Comparison of ENCODE assay signal across 26 cellular contexts in genomic region chr3:30346927-30347320, GRCh38.
DNase-seq lines count a peak whose midpoint lies in the region; ATAC-seq and TF ChIP-seq lines count a peak whose summit lies in the region.
"Had no signal": no experiment of that assay in that cellular context is flagged by ENCODE, and none has a peak within 500 bp of the region (broad histone marks: within the 10 kb centered on the region; RNA-seq: fewer than 3 reads in every experiment).

No MANE protein-coding gene starts in this region.

- H2AFZ ChIP-seq in DND-41 (ENCODE audit: low read depth, low read length), result no peak overlapping the region

- CTCF ChIA-PET in A673 (lab: Charles Lee), result no interaction called here

- H3K27ac ChIP-seq in A673 (ENCODE audit: low read depth, low read length, poor library complexity, severe bottlenecking) (peak overlapping the region; percentile 77), DND-41 (ENCODE audit: low read length) (peak overlapping the region; percentile 78), foreskin keratinocyte (peak overlapping the region; percentile 33)
- H3K27ac ChIP-seq: cardiac muscle cell, lower lobe of right lung, neutrophil, psoas muscle, SK-N-MC, upper lobe of left lung, VCaP had no signal

- no peaks in the 10 kb centered on the region for H3K27me3 ChIP-seq in A673 (replicated peaks; ENCODE audit: insufficient read depth, low read depth, low read length, poor library complexity)
- no peaks in the 10 kb centered on the region for H3K27me3 ChIP-seq in DND-41 (ENCODE audit: insufficient read depth, low read length, poor library complexity)
- H3K27me3 ChIP-seq in foreskin keratinocyte, result no peaks in the 10 kb centered on the region
- H3K27me3 ChIP-seq: cardiac muscle cell, neutrophil, upper lobe of left lung had no signal

- no peaks in the 10 kb centered on the region for H4K20me1 ChIP-seq in DND-41 (ENCODE audit: insufficient read depth, low read length)

- H3K9me3 ChIP-seq in A673 (ENCODE audit: low read depth, low read length, poor library complexity, severe bottlenecking), result no peaks in the 10 kb centered on the region
- no peaks in the 10 kb centered on the region for H3K9me3 ChIP-seq in DND-41 (ENCODE audit: insufficient read depth, low read length, severe bottlenecking)
- H3K9me3 ChIP-seq: lower lobe of right lung, neutrophil, psoas muscle, upper lobe of left lung had no signal

- no peak for ATAC-seq in DND-41 (ENCODE audit: insufficient read depth, low read depth)
- no peak for ATAC-seq in foreskin keratinocyte
- no peak for ATAC-seq in GM21717 (IDR thresholded peaks at IDR 0.05; ENCODE audit: unreplicated experiment)
- no peak for ATAC-seq in GM21723 (IDR thresholded peaks at IDR 0.05; ENCODE audit: unreplicated experiment)
- no peak for ATAC-seq in GM19328 (IDR thresholded peaks at IDR 0.05; ENCODE audit: unreplicated experiment)
- no peak for ATAC-seq in GM21737 (IDR thresholded peaks at IDR 0.05; ENCODE audit: unreplicated experiment)
- ATAC-seq: lower lobe of right lung, psoas muscle had no signal

- POLR2A ChIA-PET in A673 (lab: Charles Lee; ENCODE audit: low non-redundant PET), result no interaction called here

- intact Hi-C loops in A673 (cut with micrococcal nuclease; ENCODE audit: unreplicated experiment), result loop anchor here (5.0 kb wide), 1 partner anchor 345 kb away; no protein-coding TSS in a partner anchor

- DNase-seq in A673 (ENCODE audit: low spot score), result no peak
- DNase-seq in DND-41, result no peak
- DNase-seq in activated naive CD8-positive, alpha-beta T cell treated with anti-CD3 and anti-CD28 coated beads for 36 hours, result no peak
- no peak for DNase-seq in foreskin keratinocyte
- DNase-seq: activated CD8-positive, alpha-beta memory T cell treated with anti-CD3 and anti-CD28 coated beads, Interleukin-2, amount 50 U/mL, for 48 hours; AML-193; cortex of kidney; endodermal cell; H7; Karpas-422; kidney; lower lobe of right lung; NCI-H1694 treated with DMSO at 0.1 percent for 48 hours; NCI-H2171 treated with DMSO at 0.1 percent for 48 hours; psoas muscle; substantia nigra had no signal

- H3K27me3 Mint-ChIP-seq in activated naive CD8-positive, alpha-beta T cell treated with anti-CD3 and anti-CD28 coated beads for 36 hours, result no peaks in the 10 kb centered on the region

- no TSS peak for BruUV-seq in A673 (replicated peaks; lab: Mats Ljungman, UMichigan)

- H3K79me2 ChIP-seq in DND-41 (ENCODE audit: insufficient read depth, low read length), result no peaks in the 10 kb centered on the region

- H3K4me1 Mint-ChIP-seq in activated naive CD8-positive, alpha-beta T cell treated with anti-CD3 and anti-CD28 coated beads for 36 hours, result peaks cover 80% of the 10 kb centered on the region

- H3K27ac Mint-ChIP-seq in activated naive CD8-positive, alpha-beta T cell treated with anti-CD3 and anti-CD28 coated beads for 36 hours, result peak overlapping the region; percentile 88
- H3K27ac Mint-ChIP-seq: endodermal cell had no signal

- no peak overlapping the region for H3K4me2 ChIP-seq in DND-41 (ENCODE audit: insufficient read depth, low read length)

- H3K4me1 ChIP-seq in A673 (ENCODE audit: insufficient read depth, low read length, poor library complexity, severe bottlenecking), result peaks cover 42% of the 10 kb centered on the region
- peaks cover 55% of the 10 kb centered on the region for H3K4me1 ChIP-seq in DND-41 (ENCODE audit: insufficient read depth, low read length)
- peaks cover 65% of the 10 kb centered on the region for H3K4me1 ChIP-seq in foreskin keratinocyte

- no peak overlapping the region for H3K4me3 Mint-ChIP-seq in activated naive CD8-positive, alpha-beta T cell treated with anti-CD3 and anti-CD28 coated beads for 36 hours
- H3K4me3 Mint-ChIP-seq: endodermal cell had no signal

- H3K36me3 ChIP-seq in A673 (ENCODE audit: insufficient read depth, low read length, poor library complexity, severe bottlenecking) (no peaks in the 10 kb centered on the region), DND-41 (ENCODE audit: insufficient read depth, low read length) (no peaks in the 10 kb centered on the region)
- H3K36me3 ChIP-seq: cardiac muscle cell, lower lobe of right lung, neutrophil, upper lobe of left lung had no signal

- H3K4me3 ChIP-seq in A673 (ENCODE audit: low read depth, low read length, poor library complexity, severe bottlenecking) (no peak overlapping the region), DND-41 (ENCODE audit: low read depth in 1 of 2, low read length in 2 of 2) (no peak overlapping the region)
- H3K4me3 ChIP-seq: cardiac muscle cell, lower lobe of right lung, psoas muscle, SK-N-MC, upper lobe of left lung had no signal

- H3K9ac ChIP-seq in DND-41 (ENCODE audit: low read depth, low read length), result no peak overlapping the region

- peaks cover 2% of the 10 kb centered on the region for H3K9me3 Mint-ChIP-seq in activated naive CD8-positive, alpha-beta T cell treated with anti-CD3 and anti-CD28 coated beads for 36 hours
- H3K9me3 Mint-ChIP-seq: CD8-positive, alpha-beta T cell; endodermal cell had no signal

- TF ChIP-seq CTCF in A673 (conservative IDR thresholded peaks at IDR 0.05; ENCODE audit: low read depth, low read length) (no peak), DND-41 (IDR thresholded peaks at IDR 0.05; ENCODE audit: borderline replicate concordance, extremely low read depth, low read length, poor library complexity, severe bottlenecking) (no peak), foreskin keratinocyte (conservative IDR thresholded peaks at IDR 0.05) (no peak)

- H3K36me3 Mint-ChIP-seq in activated naive CD8-positive, alpha-beta T cell treated with anti-CD3 and anti-CD28 coated beads for 36 hours, result peaks cover 16% of the 10 kb centered on the region
- H3K36me3 Mint-ChIP-seq: CD8-positive, alpha-beta T cell had no signal
